In the genomic region with DNA sequence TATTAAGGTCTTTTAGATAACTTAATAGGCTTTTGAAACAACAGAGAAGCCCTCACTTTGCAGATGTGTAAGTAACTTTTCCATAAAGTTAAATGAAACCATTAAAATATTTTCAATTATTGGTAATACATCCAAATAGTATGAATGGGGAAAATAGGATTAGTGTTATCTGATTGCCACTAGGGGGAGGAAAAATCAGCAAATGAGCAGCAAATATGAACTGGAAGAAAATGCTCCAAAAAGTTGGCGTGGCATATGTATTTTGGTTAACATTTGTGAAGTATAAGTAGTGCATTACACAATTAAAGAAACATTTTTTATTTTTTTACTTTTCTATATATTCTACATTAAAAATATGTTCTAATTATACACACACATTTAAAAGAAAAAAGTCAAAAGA, we compare ENCODE assay signal across 13 cellular contexts.
A peak's percentile ranks its signal among the peaks of the same experiment; 100 is the strongest.
DNase-seq lines count a peak whose midpoint lies in the region; ATAC-seq, FAIRE-seq and TF ChIP-seq lines count a peak whose summit lies in the region.
"Had no signal": no experiment of that assay in that cellular context is flagged by ENCODE, and none has a peak within 500 bp of the region (broad histone marks: within the 10 kb centered on the region; RNA-seq: fewer than 3 reads in every experiment).

No MANE protein-coding gene starts in this region.

- DNase-seq in HFFc6 (no peak), astrocyte (ENCODE audit: low read depth) (no peak), KG1 (lab: John Stamatoyannopoulos, UW) (no peak), GOT3 (lab: John Stamatoyannopoulos, UW) (no peak)
- DNase-seq: activated effector memory CD4-positive, alpha-beta T cell treated with anti-CD3 and anti-CD28 coated beads, Interleukin-2, amount 50 U/mL, for 16 hours; NCI-H187 treated with DMSO at 0.1 percent for 48 hours; substantia nigra had no signal

- no peak overlapping the region for H2AFZ ChIP-seq in astrocyte (ENCODE audit: low read depth, low read length)
- no peak overlapping the region for H2AFZ ChIP-seq in neural cell (ENCODE audit: low read depth, low read length)

- H3K36me3 ChIP-seq in DOHH2 (ENCODE audit: control insufficient read depth, low read length), result no peaks in the 10 kb centered on the region
- no peaks in the 10 kb centered on the region for H3K36me3 ChIP-seq in astrocyte (ENCODE audit: insufficient read depth, low read length)
- no peaks in the 10 kb centered on the region for H3K36me3 ChIP-seq in neural cell (ENCODE audit: insufficient read depth, low read length)

- H3K9me3 ChIP-seq in DOHH2 (ENCODE audit: control insufficient read depth, insufficient read depth, low read length) (no peaks in the 10 kb centered on the region), astrocyte (ENCODE audit: insufficient read depth, low read depth, low read length) (no peaks in the 10 kb centered on the region), neural cell (ENCODE audit: low read length) (no peaks in the 10 kb centered on the region)

- H3K4me1 Mint-ChIP-seq in HFFc6 (ENCODE audit: low read depth), result no peaks in the 10 kb centered on the region
- H3K4me1 Mint-ChIP-seq in astrocyte (ENCODE audit: low read depth, unreplicated experiment), result peaks cover 3% of the 10 kb centered on the region

- no peak for TF ChIP-seq EP300 in neural cell (conservative IDR thresholded peaks at IDR 0.05; ENCODE audit: poor library complexity, severe bottlenecking)

- H3K4me1 ChIP-seq in DOHH2 (ENCODE audit: control insufficient read depth, low read length), result no peaks in the 10 kb centered on the region
- H3K4me1 ChIP-seq in astrocyte (ENCODE audit: insufficient read depth, low read length), result no peaks in the 10 kb centered on the region

- peak; percentile 18 for TF ChIP-seq RAD21 in neural cell (conservative IDR thresholded peaks at IDR 0.05)

- TF ChIP-seq CTCF in DOHH2 (IDR thresholded peaks at IDR 0.05; ENCODE audit: low read depth, low read length, poor library complexity, severe bottlenecking) (peak; percentile 45), HFFc6 (IDR thresholded peaks at IDR 0.05) (peak; percentile 60), astrocyte (IDR thresholded peaks at IDR 0.05; ENCODE audit: insufficient read depth, low read depth, low read length) (peak; percentile 29), neural cell (IDR thresholded peaks at IDR 0.05; ENCODE audit: poor library complexity, severe bottlenecking) (peak; percentile 27)

- FAIRE-seq in astrocyte (lab: Jason Lieb, UNC), result no peak
- FAIRE-seq: endothelial cell of umbilical vein had no signal

- peaks cover 43% of the 10 kb centered on the region for H3K9me3 Mint-ChIP-seq in HFFc6
- no peaks in the 10 kb centered on the region for H3K9me3 Mint-ChIP-seq in astrocyte (ENCODE audit: unreplicated experiment)

- no peaks in the 10 kb centered on the region; the same call in 1 of the 2 replicates for H3K9me2 ChIP-seq in DOHH2 (replicated peaks; ENCODE audit: control insufficient read depth, low read length)
- H3K9me2 ChIP-seq in neural cell (ENCODE audit: insufficient read depth, low read length), result no peaks in the 10 kb centered on the region

- H3K4me2 ChIP-seq in DOHH2 (ENCODE audit: low read length) (no peak overlapping the region), astrocyte (ENCODE audit: low read length) (no peak overlapping the region), neural cell (ENCODE audit: low read length) (no peak overlapping the region)

- H3K9ac ChIP-seq in astrocyte (ENCODE audit: low read length) (no peak overlapping the region), neural cell (ENCODE audit: low read length) (no peak overlapping the region)

- no peak overlapping the region for H3K4me3 Mint-ChIP-seq in HFFc6
- H3K4me3 Mint-ChIP-seq in astrocyte (ENCODE audit: unreplicated experiment), result no peak overlapping the region
- H3K4me3 Mint-ChIP-seq: T-helper 2 cell treated with Interferon-gamma antibody and Interleukin-4, amounts not matched to agents 5 μg/mL and 100 μg/mL, for 36 hours had no signal

- H3F3A ChIP-seq in DOHH2 (ENCODE audit: control insufficient read depth, insufficient read depth), result no peaks in the 10 kb centered on the region
- H3F3A ChIP-seq in neural cell (ENCODE audit: insufficient read depth, low read length, poor library complexity, severe bottlenecking), result no peaks in the 10 kb centered on the region

- H3K79me2 ChIP-seq in DOHH2 (ENCODE audit: control insufficient read depth, low read length) (no peaks in the 10 kb centered on the region), astrocyte (ENCODE audit: insufficient read depth, low read length) (no peaks in the 10 kb centered on the region), neural cell (replicated peaks; ENCODE audit: insufficient read depth, low read length) (no peaks in the 10 kb centered on the region)

- H3K36me3 Mint-ChIP-seq in HFFc6 (ENCODE audit: low read depth) (no peaks in the 10 kb centered on the region), astrocyte (ENCODE audit: low read depth, unreplicated experiment) (no peaks in the 10 kb centered on the region)

- ATAC-seq in HG02571 (IDR thresholded peaks at IDR 0.05; ENCODE audit: unreplicated experiment), result no peak

- H3K27ac Mint-ChIP-seq in HFFc6, result no peak overlapping the region
- H3K27ac Mint-ChIP-seq in astrocyte (ENCODE audit: unreplicated experiment), result no peak overlapping the region
- H3K27ac Mint-ChIP-seq: T-helper 2 cell treated with Interferon-gamma antibody and Interleukin-4, amounts not matched to agents 5 μg/mL and 100 μg/mL, for 36 hours had no signal

- H3K27me3 ChIP-seq in DOHH2 (ENCODE audit: control insufficient read depth, low read length), result no peaks in the 10 kb centered on the region
- H3K27me3 ChIP-seq in astrocyte (ENCODE audit: insufficient read depth, low read length), result no peaks in the 10 kb centered on the region
- H3K27me3 ChIP-seq in neural cell (ENCODE audit: insufficient read depth, low read depth, low read length), result no peaks in the 10 kb centered on the region

- no peak overlapping the region for H3K4me3 ChIP-seq in DOHH2 (ENCODE audit: low read length)
- H3K4me3 ChIP-seq in astrocyte (ENCODE audit: insufficient read depth, low read depth, low read length), result no peak overlapping the region
- H3K4me3 ChIP-seq in neural cell (ENCODE audit: low read length), result no peak overlapping the region
- H3K4me3 ChIP-seq: lung had no signal

- H3K27ac ChIP-seq in DOHH2 (ENCODE audit: low read depth, low read length) (no peak overlapping the region), astrocyte (ENCODE audit: low read depth, low read length) (no peak overlapping the region), neural cell (ENCODE audit: low read length) (no peak overlapping the region)

- H4K20me1 ChIP-seq in DOHH2 (ENCODE audit: control insufficient read depth, insufficient read depth, low read depth, low read length) (no peaks in the 10 kb centered on the region), astrocyte (ENCODE audit: insufficient read depth, low read length) (no peaks in the 10 kb centered on the region), neural cell (ENCODE audit: insufficient read depth) (no peaks in the 10 kb centered on the region)

- H3K27me3 Mint-ChIP-seq in HFFc6 (ENCODE audit: insufficient read depth) (no peaks in the 10 kb centered on the region), astrocyte (ENCODE audit: low read depth, unreplicated experiment) (no peaks in the 10 kb centered on the region)

TF ChIP-seq in neural cell, 6 proteins besides CTCF, POLR2A, EP300 and RAD21:
- no peak for TF ChIP-seq POLR2AphosphoS5 (IDR thresholded peaks at IDR 0.05)
- no peak for TF ChIP-seq SMC3 (conservative IDR thresholded peaks at IDR 0.05; ENCODE audit: poor library complexity)
- no peak for TF ChIP-seq MXI1 (conservative IDR thresholded peaks at IDR 0.05; ENCODE audit: poor library complexity, severe bottlenecking)
- TF ChIP-seq REST (IDR thresholded peaks at IDR 0.05; ENCODE audit: borderline replicate concordance), result no peak
- no peak for TF ChIP-seq EZH2 (IDR thresholded peaks at IDR 0.05; ENCODE audit: borderline replicate concordance, insufficient read depth, low read length, poor library complexity, severe bottlenecking)
- no peak for TF ChIP-seq TAF1 (IDR thresholded peaks at IDR 0.05; ENCODE audit: low read depth)
TF ChIP-seq in neural cell: peak in this region for 0.
